ENCODE assay signal across 9 cellular contexts in the genomic region with DNA sequence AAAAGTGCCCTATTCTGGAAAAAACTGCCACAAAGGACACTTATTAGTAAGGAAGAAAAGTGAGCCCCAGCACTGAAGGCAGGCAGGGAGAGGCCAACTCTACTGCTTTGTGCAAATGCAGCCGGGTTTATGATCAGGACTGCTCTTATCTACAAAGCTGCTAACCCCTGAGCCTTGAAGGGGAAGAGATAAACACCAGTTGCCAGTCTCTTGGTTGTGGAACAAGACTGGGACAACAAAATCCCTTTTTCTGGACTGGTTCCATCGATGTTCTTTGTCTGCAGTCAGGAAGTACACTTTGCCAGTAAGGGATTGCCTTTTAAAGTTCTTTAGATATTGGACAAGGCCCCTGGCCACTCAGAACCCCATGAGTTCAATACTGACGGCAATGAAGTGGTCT. TPM values are rescaled to one million over a fixed set of nuclear protein-coding genes. Genes with fewer than 3 reads are reported as not detected.
DNase-seq lines count a peak whose midpoint lies in the region; ATAC-seq, FAIRE-seq and TF ChIP-seq lines count a peak whose summit lies in the region.
"Had no signal": no experiment of that assay in that cellular context is flagged by ENCODE, and none has a peak within 500 bp of the region (broad histone marks: within the 10 kb centered on the region; RNA-seq: fewer than 3 reads in every experiment).

No MANE protein-coding gene starts in this region.

- no peak for DNase-seq in Right ventricle myocardium inferior (ENCODE audit: missing footprints)
- no peak for DNase-seq in cardiac septum (ENCODE audit: low spot score)
- DNase-seq in endothelial cell of umbilical vein (ENCODE audit: low read depth, low spot score): peak; percentile 85
- no peak for DNase-seq in naive thymus-derived CD8-positive, alpha-beta T cell
- DNase-seq in vagina (ENCODE audit: extremely low spot score in 2 of 2): no peak
- DNase-seq in NK-92 (lab: John Stamatoyannopoulos, UW; ENCODE audit: unreplicated experiment): no peak
- DNase-seq: NCI-H2081 had no signal

- peaks cover 34 to 78% (median 71%) of the 10 kb centered on the region in 4 donors for H3K4me1 Mint-ChIP-seq in naive thymus-derived CD8-positive, alpha-beta T cell

- ATAC-seq in Right ventricle myocardium inferior (peak; percentile 61), GM19035 (IDR thresholded peaks at IDR 0.05; ENCODE audit: unreplicated experiment) (no peak)
- ATAC-seq in naive thymus-derived CD8-positive, alpha-beta T cell: no peak
- ATAC-seq in activated CD4-positive, CD25-positive, alpha-beta regulatory T cell treated with anti-CD3 and anti-CD28 coated beads, Interleukin-2, amount 50 U/mL, for 24 hours: no peak

- H3K27me3 Mint-ChIP-seq in naive thymus-derived CD8-positive, alpha-beta T cell: no peaks in the 10 kb centered on the region

- intact Hi-C loops in Right ventricle myocardium inferior (cut with DNase I) (no loop called here), cardiac septum (cut with DNase I) (loop anchor here (5.0 kb wide), 1 partner anchor 55 kb away; no protein-coding TSS in a partner anchor), endothelial cell of umbilical vein (cut with micrococcal nuclease) (loop anchor here (2.0 to 5.0 kb wide), 2 partner anchors 40 to 60 kb away; no protein-coding TSS in a partner anchor), vagina (cut with DNase I) (no loop called here)

- POLR2A ChIA-PET in endothelial cell of umbilical vein (lab: Charles Lee): no interaction called here
- POLR2A ChIA-PET in naive thymus-derived CD8-positive, alpha-beta T cell (lab: Charles Lee): interaction anchor here (1.5 kb wide), 1 partner anchor 62 kb away, joined by 3 read pairs; no protein-coding TSS in a partner anchor

- H3K36me3 ChIP-seq in endothelial cell of umbilical vein (ENCODE audit: control insufficient read depth in 2 of 2, extremely low read depth in 1 of 2, insufficient read depth in 2 of 2, low read length in 2 of 2): peaks cover 0 to 2% of the 10 kb centered on the region in 2 experiments
- H3K36me3 ChIP-seq in vagina: no peaks in the 10 kb centered on the region

- peaks cover 98% of the 10 kb centered on the region for H3K79me2 ChIP-seq in endothelial cell of umbilical vein (ENCODE audit: control insufficient read depth, insufficient read depth, low read length)

- peaks cover 24% of the 10 kb centered on the region for H4K20me1 ChIP-seq in endothelial cell of umbilical vein (replicated peaks; ENCODE audit: control insufficient read depth, extremely low read depth, insufficient read depth, low read length)

- dilution Hi-C loops in endothelial cell of umbilical vein (cut with MboI; ENCODE audit: extremely low pct_ligation_motif_present, low sequenced_read_pairs): no loop called here

- H3K4me3 ChIP-seq in endothelial cell of umbilical vein (replicated peaks in 1 of 3; ENCODE audit: insufficient read depth in 1 of 3, low read depth in 1 of 3, low read length in 3 of 3) (no peak overlapping the region), vagina (no peak overlapping the region)

- H2AFZ ChIP-seq in endothelial cell of umbilical vein (ENCODE audit: low read depth, low read length): no peak overlapping the region

- H3K9me3 ChIP-seq in endothelial cell of umbilical vein (replicated peaks; ENCODE audit: control insufficient read depth, insufficient read depth, low read length): no peaks in the 10 kb centered on the region
- H3K9me3 ChIP-seq in vagina: no peaks in the 10 kb centered on the region

- CTCF ChIA-PET in endothelial cell of umbilical vein (lab: Charles Lee): interaction anchor here (1.4 kb wide), 2 partner anchors 12 to 59 kb away, joined by 5 to 6 read pairs; no protein-coding TSS in a partner anchor

- no peak overlapping the region for H3K4me2 ChIP-seq in endothelial cell of umbilical vein (ENCODE audit: insufficient read depth, low read length)

- no peaks in the 10 kb centered on the region for H3K9me3 Mint-ChIP-seq in naive thymus-derived CD8-positive, alpha-beta T cell

- H3K27me3 ChIP-seq in endothelial cell of umbilical vein (ENCODE audit: control insufficient read depth in 2 of 2, insufficient read depth in 2 of 2, low read length in 2 of 2): no peaks in the 10 kb centered on the region
- no peaks in the 10 kb centered on the region for H3K27me3 ChIP-seq in vagina

- BruUV-seq in endothelial cell of umbilical vein (replicated peaks; lab: Mats Ljungman, UMichigan): no TSS peak

- H3K27ac Mint-ChIP-seq in naive thymus-derived CD8-positive, alpha-beta T cell: peak overlapping the region in 9 of 10 donors; percentile 24 to 80 (median 54)

- TF ChIP-seq POLR2A in endothelial cell of umbilical vein (IDR thresholded peaks at IDR 0.05; ENCODE audit: low read depth, low read length) (no peak), vagina (IDR thresholded peaks at IDR 0.05) (no peak)

- no peak overlapping the region for H3K4me3 Mint-ChIP-seq in naive thymus-derived CD8-positive, alpha-beta T cell

- no peak for TF ChIP-seq CTCF in endothelial cell of umbilical vein (IDR thresholded peaks at IDR 0.05; ENCODE audit: extremely low read depth in 1 of 2, insufficient read depth in 1 of 2, low read depth in 1 of 2, low read length in 2 of 2)
- TF ChIP-seq CTCF in vagina (IDR thresholded peaks at IDR 0.05): no peak

- peaks cover 9% of the 10 kb centered on the region for H3K4me1 ChIP-seq in endothelial cell of umbilical vein (ENCODE audit: control insufficient read depth, extremely low read depth, insufficient read depth, low read length)
- peaks cover 69% of the 10 kb centered on the region for H3K4me1 ChIP-seq in vagina

- FAIRE-seq in endothelial cell of umbilical vein (lab: Jason Lieb, UNC): no peak

- no peak overlapping the region for H3K9ac ChIP-seq in endothelial cell of umbilical vein (replicated peaks; ENCODE audit: extremely low read depth, insufficient read depth, low read length)

- no peaks in the 10 kb centered on the region for H3K9me1 ChIP-seq in endothelial cell of umbilical vein (replicated peaks; ENCODE audit: control insufficient read depth, extremely low read depth, insufficient read depth, low read length)

- peaks cover 0 to 33% (median 0%) of the 10 kb centered on the region in 3 donors for H3K36me3 Mint-ChIP-seq in naive thymus-derived CD8-positive, alpha-beta T cell

- H3K27ac ChIP-seq in endothelial cell of umbilical vein (ENCODE audit: insufficient read depth, low read depth, low read length) (peak overlapping the region; percentile 10), vagina (peak overlapping the region; percentile 59)

TF ChIP-seq in endothelial cell of umbilical vein, 7 proteins besides CTCF, POLR2A, EP300 and RAD21:
- TF ChIP-seq GATA2 (IDR thresholded peaks at IDR 0.05; ENCODE audit: insufficient read depth, insufficient read length, low read depth, low read length): no peak
- no peak for TF ChIP-seq JUN (IDR thresholded peaks at IDR 0.05; ENCODE audit: borderline replicate concordance, insufficient read depth, insufficient read length, low read depth)
- TF ChIP-seq FOS (IDR thresholded peaks at IDR 0.05; ENCODE audit: borderline replicate concordance, insufficient read depth, low read length): no peak
- no peak for TF ChIP-seq EZH2 (IDR thresholded peaks at IDR 0.05; ENCODE audit: borderline replicate concordance, low read depth, low read length, severe bottlenecking)
- TF ChIP-seq POLR2AphosphoS5 (IDR thresholded peaks at IDR 0.05; ENCODE audit: insufficient read depth, low read depth, low read length): no peak
- TF ChIP-seq MYC (IDR thresholded peaks at IDR 0.05; ENCODE audit: low read depth, low read length): no peak
- TF ChIP-seq MAX (IDR thresholded peaks at IDR 0.05; ENCODE audit: insufficient read depth, insufficient read length): no peak

RNA-seq across cellular contexts. Expression of gene GNB1, which starts 43.8 kb away (rescaled TPM):
- 182 TPM for total RNA-seq in Right ventricle myocardium inferior
- 183 TPM for total RNA-seq in cardiac septum
- 519 and 529 TPM in 2 replicates for total RNA-seq in endothelial cell of umbilical vein
- polyA plus RNA-seq in endothelial cell of umbilical vein: 460 and 501 TPM in 2 replicates
- 434 and 501 TPM in 2 replicates for polyA plus RNA-seq in endothelial cell of umbilical vein (2011; cell fraction: cytosol; rRNA removed)
- 332 and 347 TPM in 2 replicates for polyA plus RNA-seq in endothelial cell of umbilical vein (2011; cell fraction: nucleus; rRNA removed)
- polyA plus RNA-seq in endothelial cell of umbilical vein (2012): 344 and 385 TPM in 2 replicates
- 661 and 736 TPM in 2 replicates for polyA minus RNA-seq in endothelial cell of umbilical vein
- polyA minus RNA-seq in endothelial cell of umbilical vein (2011; cell fraction: cytosol; rRNA and poly(A)+ RNA removed): 141 TPM
- 164 and 199 TPM in 2 replicates for polyA minus RNA-seq in endothelial cell of umbilical vein (2011; cell fraction: nucleus; rRNA and poly(A)+ RNA removed)
- total RNA-seq in naive thymus-derived CD8-positive, alpha-beta T cell: 100 to 1,000 TPM; 231 to 232 TPM
- 100 to 1,000 TPM in 2 of 3 donors, 10 to 100 TPM in 1; 45.9 to 107 (median 105) TPM for polyA plus RNA-seq in naive thymus-derived CD8-positive, alpha-beta T cell
- total RNA-seq in vagina: 159 TPM

Comparison
In these comparisons a context has a peak if more than half of its experiments do, and no peak if none do; other contexts are left out.
1. intact Hi-C loops: an anchor here in cardiac septum (5.0 kb wide) and endothelial cell of umbilical vein (2.0 to 5.0 kb wide); none called in Right ventricle myocardium inferior and vagina.